Comparison of ENCODE assay signal across 29 cellular contexts in genomic region chr2:36570416-36570815, GRCh38. TPM values are rescaled to one million over a fixed set of nuclear protein-coding genes. Genes with fewer than 3 reads are reported as not detected.
DNase-seq lines count a peak whose midpoint lies in the region; ATAC-seq and TF ChIP-seq lines count a peak whose summit lies in the region.
"Had no signal": no experiment of that assay in that cellular context is flagged by ENCODE, and none has a peak within 500 bp of the region (broad histone marks: within the 10 kb centered on the region; RNA-seq: fewer than 3 reads in every experiment).

No MANE protein-coding gene starts in this region.

- no peak overlapping the region for H3K4me2 ChIP-seq in mesenchymal stem cell (ENCODE audit: low read length, poor library complexity, severe bottlenecking)

- H3K14ac ChIP-seq in mesenchymal stem cell (ENCODE audit: low read length in 2 of 2): no peak overlapping the region

- H3K4me1 ChIP-seq in ACC112 (ENCODE audit: control insufficient read depth, insufficient read depth, low read length, unreplicated experiment) (peaks cover 58% of the 10 kb centered on the region), mesenchymal stem cell (ENCODE audit: control insufficient read depth, insufficient read depth, low read depth, low read length) (no peaks in the 10 kb centered on the region)
- H3K4me1 ChIP-seq: right lobe of liver had no signal

- H3K9ac ChIP-seq in mesenchymal stem cell (ENCODE audit: low read length): no peak overlapping the region

- H3K79me1 ChIP-seq in mesenchymal stem cell (replicated peaks; ENCODE audit: low read length, poor library complexity, severe bottlenecking): peaks cover 27% of the 10 kb centered on the region

- H3K27ac ChIP-seq in ACC112 (ENCODE audit: low read depth, low read length) (peak overlapping the region; percentile 94), mesenchymal stem cell (ENCODE audit: low read length, poor library complexity, severe bottlenecking) (no peak overlapping the region)
- H3K27ac ChIP-seq: gastroesophageal sphincter, right lobe of liver, RWPE1, transverse colon had no signal

- peaks cover 39% of the 10 kb centered on the region for H3K36me3 ChIP-seq in ACC112 (ENCODE audit: insufficient read depth, low read length)
- H3K36me3 ChIP-seq in mesenchymal stem cell (ENCODE audit: control insufficient read depth in 1 of 2, insufficient read depth in 2 of 2, low read depth in 1 of 2, low read length in 2 of 2): peaks cover 12 to 50% of the 10 kb centered on the region in 2 experiments
- H3K36me3 ChIP-seq: right lobe of liver had no signal

- H2AFZ ChIP-seq in ACC112 (ENCODE audit: low read length, unreplicated experiment) (no peak overlapping the region), mesenchymal stem cell (ENCODE audit: low read depth, low read length) (no peak overlapping the region)

- H3K27me3 Mint-ChIP-seq in type B pancreatic cell: no peaks in the 10 kb centered on the region
- H3K27me3 Mint-ChIP-seq in T-helper 2 cell treated with Interferon-gamma antibody and Interleukin-4, amounts not matched to agents 5 μg/mL and 100 μg/mL, for 36 hours (ENCODE audit: low read depth): no peaks in the 10 kb centered on the region
- H3K27me3 Mint-ChIP-seq: activated CD8-positive, alpha-beta memory T cell treated with anti-CD3 and anti-CD28 coated beads, Interleukin-2, amount 10 ng/mL, durations not matched to agents 7 days and 5 days; B cell; CD8-positive, alpha-beta memory T cell had no signal

- H4K91ac ChIP-seq in mesenchymal stem cell (ENCODE audit: low read length): no peak overlapping the region

- no peaks in the 10 kb centered on the region for H3K9me3 Mint-ChIP-seq in type B pancreatic cell
- H3K9me3 Mint-ChIP-seq in T-helper 2 cell treated with Interferon-gamma antibody and Interleukin-4, amounts not matched to agents 5 μg/mL and 100 μg/mL, for 36 hours: no peaks in the 10 kb centered on the region
- H3K9me3 Mint-ChIP-seq: activated T-cell treated with anti-CD3 and anti-CD28 coated beads, Interleukin-2, amount 50 U/mL, for 72 hours; CD8-positive, alpha-beta memory T cell; nephron progenitor cell; WTC11 had no signal

- no peak overlapping the region for H2AK5ac ChIP-seq in mesenchymal stem cell (ENCODE audit: low read length, severe bottlenecking)

- H3K4me3 ChIP-seq in ACC112 (ENCODE audit: low read depth, low read length): no peak overlapping the region
- no peak overlapping the region for H3K4me3 ChIP-seq in mesenchymal stem cell (ENCODE audit: insufficient read depth in 1 of 2, low read depth in 1 of 2, low read length in 2 of 2)
- H3K4me3 ChIP-seq: gastroesophageal sphincter, right lobe of liver, transverse colon had no signal

- no peaks in the 10 kb centered on the region for H3K27me3 ChIP-seq in ACC112 (ENCODE audit: insufficient read depth, low read length)
- no peaks in the 10 kb centered on the region for H3K27me3 ChIP-seq in mesenchymal stem cell (ENCODE audit: control insufficient read depth in 1 of 2, insufficient read depth in 1 of 2, low read length in 2 of 2)
- H3K27me3 ChIP-seq: gastroesophageal sphincter, right lobe of liver, transverse colon had no signal

- peaks cover 47% of the 10 kb centered on the region for H3K79me2 ChIP-seq in ACC112 (ENCODE audit: control insufficient read depth, insufficient read depth, low read length, unreplicated experiment)

- no peak overlapping the region for H3K27ac Mint-ChIP-seq in type B pancreatic cell
- H3K27ac Mint-ChIP-seq in T-helper 2 cell treated with Interferon-gamma antibody and Interleukin-4, amounts not matched to agents 5 μg/mL and 100 μg/mL, for 36 hours: no peak overlapping the region
- H3K27ac Mint-ChIP-seq: activated CD8-positive, alpha-beta memory T cell treated with anti-CD3 and anti-CD28 coated beads, Interleukin-2, amount 10 ng/mL, durations not matched to agents 7 days and 5 days; activated T-cell treated with anti-CD3 and anti-CD28 coated beads, Interleukin-2, amount 50 U/mL, for 72 hours; B cell; CD8-positive, alpha-beta memory T cell had no signal

- no peak overlapping the region for H4K8ac ChIP-seq in mesenchymal stem cell (ENCODE audit: low read length)

- peaks cover 44% of the 10 kb centered on the region for H3K36me3 Mint-ChIP-seq in type B pancreatic cell
- peaks cover 21% of the 10 kb centered on the region for H3K36me3 Mint-ChIP-seq in T-helper 2 cell treated with Interferon-gamma antibody and Interleukin-4, amounts not matched to agents 5 μg/mL and 100 μg/mL, for 36 hours (ENCODE audit: low read depth)

- no peak overlapping the region for H2BK120ac ChIP-seq in mesenchymal stem cell (ENCODE audit: low read depth, low read length)

- no peak for ATAC-seq in HG03457 (IDR thresholded peaks at IDR 0.05; ENCODE audit: unreplicated experiment)
- ATAC-seq: activated CD8-positive, alpha-beta memory T cell treated with anti-CD3 and anti-CD28 coated beads, Interleukin-2, amount 10 ng/mL, durations not matched to agents 7 days and 5 days; activated T-cell treated with anti-CD3 and anti-CD28 coated beads, Interleukin-2, amount 50 U/mL, for 72 hours; gastroesophageal sphincter; right lobe of liver; WTC11 had no signal

- peak; percentile 95 for DNase-seq in RKO (ENCODE audit: low spot score)
- peak; percentile 48 for DNase-seq in dermis blood vessel endothelial cell
- peak; percentile 51 for DNase-seq in mesenchymal stem cell
- DNase-seq in SIG-M5 (lab: John Stamatoyannopoulos, UW): no peak
- DNase-seq in type B pancreatic cell (ENCODE audit: extremely low spot score, unreplicated experiment): no peak
- DNase-seq in T-helper 2 cell treated with Interferon-gamma antibody and Interleukin-4, amounts not matched to agents 5 μg/mL and 100 μg/mL, for 36 hours (ENCODE audit: low spot score): no peak
- DNase-seq: activated CD4-positive, alpha-beta T cell treated with anti-CD3 and anti-CD28 coated beads, Interleukin-2, amount 50 U/mL, for 1 hour; activated CD8-positive, alpha-beta memory T cell treated with anti-CD3 and anti-CD28 coated beads, Interleukin-2, amount 10 ng/mL, durations not matched to agents 7 days and 5 days; activated naive CD4-positive, alpha-beta T cell treated with anti-CD3 and anti-CD28 coated beads, Interleukin-2, amount 50 U/mL, for 16 hours; activated T-cell treated with anti-CD3 and anti-CD28 coated beads, Interleukin-2, amount 50 U/mL, for 72 hours; anterior cingulate cortex; CD8-positive, alpha-beta memory T cell; central memory CD4-positive, alpha-beta T cell; DMS153; GDM1; hippocampal formation; KG1; NCI-H1694 treated with DMSO at 0.1 percent for 48 hours; NCI-H526; nephron progenitor cell; right lobe of liver; T1000; transverse colon had no signal

- H2BK12ac ChIP-seq in mesenchymal stem cell (ENCODE audit: low read length in 2 of 2): no peak overlapping the region

- peaks cover 10% of the 10 kb centered on the region for H3K4me1 Mint-ChIP-seq in type B pancreatic cell (ENCODE audit: unreplicated experiment)
- peaks cover 1% of the 10 kb centered on the region for H3K4me1 Mint-ChIP-seq in T-helper 2 cell treated with Interferon-gamma antibody and Interleukin-4, amounts not matched to agents 5 μg/mL and 100 μg/mL, for 36 hours (ENCODE audit: low read depth)
- H3K4me1 Mint-ChIP-seq: activated CD8-positive, alpha-beta memory T cell treated with anti-CD3 and anti-CD28 coated beads, Interleukin-2, amount 10 ng/mL, durations not matched to agents 7 days and 5 days; B cell had no signal

- no peak overlapping the region for H3K23ac ChIP-seq in mesenchymal stem cell (ENCODE audit: low read length in 2 of 2)

- H3K9me3 ChIP-seq in mesenchymal stem cell (ENCODE audit: control insufficient read depth, low read length): no peaks in the 10 kb centered on the region
- H3K9me3 ChIP-seq: gastroesophageal sphincter, right lobe of liver, transverse colon had no signal

- H3K4ac ChIP-seq in mesenchymal stem cell (ENCODE audit: low read depth in 1 of 2, low read length in 2 of 2): no peak overlapping the region

- H3K4me3 Mint-ChIP-seq in type B pancreatic cell: no peak overlapping the region
- H3K4me3 Mint-ChIP-seq in T-helper 2 cell treated with Interferon-gamma antibody and Interleukin-4, amounts not matched to agents 5 μg/mL and 100 μg/mL, for 36 hours: no peak overlapping the region
- H3K4me3 Mint-ChIP-seq: activated CD8-positive, alpha-beta memory T cell treated with anti-CD3 and anti-CD28 coated beads, Interleukin-2, amount 10 ng/mL, durations not matched to agents 7 days and 5 days; activated T-cell treated with anti-CD3 and anti-CD28 coated beads, Interleukin-2, amount 50 U/mL, for 72 hours; B cell; CD8-positive, alpha-beta memory T cell; nephron progenitor cell; WTC11 had no signal

- H3K18ac ChIP-seq in mesenchymal stem cell (ENCODE audit: low read depth in 1 of 2, low read length in 2 of 2): no peak overlapping the region

- TF ChIP-seq CTCF in type B pancreatic cell (conservative IDR thresholded peaks at IDR 0.05): no peak

- H2BK5ac ChIP-seq in mesenchymal stem cell (ENCODE audit: low read depth, low read length, poor library complexity, severe bottlenecking): no peak overlapping the region

- H2BK15ac ChIP-seq in mesenchymal stem cell (ENCODE audit: low read depth, poor library complexity, severe bottlenecking): no peak overlapping the region

- WGBS in mesenchymal stem cell: 0% methylated on average over 1 of the region's 1 CpG

RNA-seq across cellular contexts. Expression of gene FEZ2, which starts 27.6 kb away (rescaled TPM):
- total RNA-seq in dermis blood vessel endothelial cell: 103 and 115 TPM in 2 replicates
- 84.1 TPM for polyA plus RNA-seq in mesenchymal stem cell (2013, experiment 1 of 2)
- polyA plus RNA-seq in mesenchymal stem cell (2013, experiment 2 of 2): 88.8 TPM
- total RNA-seq in type B pancreatic cell (ENCODE audit: low replicate concordance): 29.9 and 34.4 TPM in 2 replicates

Comparison
In these comparisons a context has a peak if more than half of its experiments do, and no peak if none do; other contexts are left out.
1. DNase-seq: peak in RKO (single experiment), dermis blood vessel endothelial cell (single experiment) and mesenchymal stem cell (single experiment); none in SIG-M5 (single experiment), type B pancreatic cell (single experiment) and T-helper 2 cell treated with Interferon-gamma antibody and Interleukin-4, amounts not matched to agents 5 μg/mL and 100 μg/mL, for 36 hours (single experiment).